ENCODE assay signal across 1 cellular context in the genomic region with DNA sequence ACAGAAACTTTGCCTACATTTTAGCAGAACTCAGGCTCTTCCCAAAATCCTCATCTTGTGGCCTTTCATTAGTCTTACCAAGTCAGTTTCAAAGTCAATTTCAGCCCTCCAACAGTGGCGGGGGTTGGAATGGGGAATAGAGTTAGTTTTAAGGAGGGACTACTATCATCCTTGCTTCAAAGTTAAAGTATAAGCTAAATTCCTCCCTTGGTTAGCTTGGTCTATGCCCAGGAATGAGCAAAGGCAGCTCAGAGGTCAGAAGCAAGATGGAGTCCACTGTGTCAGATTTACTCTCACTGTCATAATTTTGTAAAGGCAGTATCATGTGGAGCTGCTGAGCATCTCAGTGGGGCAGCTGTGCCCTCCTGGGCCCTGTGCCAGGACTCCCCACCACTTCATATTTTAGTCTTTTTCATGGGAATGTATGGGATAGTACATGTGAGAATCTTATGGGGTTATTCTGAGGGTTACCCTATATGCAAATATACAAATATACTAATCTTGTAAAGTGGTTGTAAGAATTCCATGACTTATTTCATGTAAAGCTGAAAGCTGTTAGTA.
TF ChIP-seq lines count a peak whose summit lies in the region.

No MANE protein-coding gene starts in this region.

TF ChIP-seq in IMR-90, 13 proteins besides CTCF, POLR2A, EP300 and RAD21:
- TF ChIP-seq RCOR1 (IDR thresholded peaks at IDR 0.05; ENCODE audit: insufficient replicate concordance, low read length) (no peak), RFX5 (IDR thresholded peaks at IDR 0.05; ENCODE audit: low read depth, low read length) (no peak), CEBPB (IDR thresholded peaks at IDR 0.05; ENCODE audit: low read depth, low read length) (no peak), BHLHE40 (IDR thresholded peaks at IDR 0.05; ENCODE audit: low read depth, low read length) (no peak), CHD1 (IDR thresholded peaks at IDR 0.05; ENCODE audit: low read depth, low read length) (no peak), MAFK (IDR thresholded peaks at IDR 0.05; ENCODE audit: low read depth, low read length) (no peak), MAZ (IDR thresholded peaks at IDR 0.05; ENCODE audit: borderline replicate concordance, low read depth, low read length) (no peak), SMC3 (IDR thresholded peaks at IDR 0.05; ENCODE audit: low read depth, low read length) (no peak), FOS (IDR thresholded peaks at IDR 0.05; ENCODE audit: low read depth, low read length) (no peak), MXI1 (IDR thresholded peaks at IDR 0.05; ENCODE audit: borderline replicate concordance, low read depth, low read length) (no peak), NFE2L2 (IDR thresholded peaks at IDR 0.05; ENCODE audit: low read depth, low read length) (no peak)
- TF ChIP-seq, protein P1, sequence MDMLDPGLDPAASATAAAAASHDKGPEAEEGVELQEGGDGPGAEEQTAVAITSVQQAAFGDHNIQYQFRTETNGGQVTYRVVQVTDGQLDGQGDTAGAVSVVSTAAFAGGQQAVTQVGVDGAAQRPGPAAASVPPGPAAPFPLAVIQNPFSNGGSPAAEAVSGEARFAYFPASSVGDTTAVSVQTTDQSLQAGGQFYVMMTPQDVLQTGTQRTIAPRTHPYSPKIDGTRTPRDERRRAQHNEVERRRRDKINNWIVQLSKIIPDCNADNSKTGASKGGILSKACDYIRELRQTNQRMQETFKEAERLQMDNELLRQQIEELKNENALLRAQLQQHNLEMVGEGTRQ (IDR thresholded peaks at IDR 0.05; ENCODE audit: low read depth, low read length), result no peak
- TF ChIP-seq, protein P2, sequence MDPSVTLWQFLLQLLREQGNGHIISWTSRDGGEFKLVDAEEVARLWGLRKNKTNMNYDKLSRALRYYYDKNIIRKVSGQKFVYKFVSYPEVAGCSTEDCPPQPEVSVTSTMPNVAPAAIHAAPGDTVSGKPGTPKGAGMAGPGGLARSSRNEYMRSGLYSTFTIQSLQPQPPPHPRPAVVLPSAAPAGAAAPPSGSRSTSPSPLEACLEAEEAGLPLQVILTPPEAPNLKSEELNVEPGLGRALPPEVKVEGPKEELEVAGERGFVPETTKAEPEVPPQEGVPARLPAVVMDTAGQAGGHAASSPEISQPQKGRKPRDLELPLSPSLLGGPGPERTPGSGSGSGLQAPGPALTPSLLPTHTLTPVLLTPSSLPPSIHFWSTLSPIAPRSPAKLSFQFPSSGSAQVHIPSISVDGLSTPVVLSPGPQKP (IDR thresholded peaks at IDR 0.05; ENCODE audit: borderline replicate concordance, low read depth, low read length), result no peak
TF ChIP-seq in IMR-90: peak in this region for 0.
